ENCODE assay signal across 22 cellular contexts in genomic region chr6:21082091-21082490, GRCh38.
"Had no signal": no experiment of that assay in that cellular context is flagged by ENCODE, and none has a peak within 500 bp of the region (broad histone marks: within the 10 kb centered on the region; RNA-seq: fewer than 3 reads in every experiment).

No MANE protein-coding gene starts in this region.

- H3K27ac Mint-ChIP-seq: effector memory CD8-positive, alpha-beta T cell; natural killer cell; stimulated activated memory B cell treated with anti-CD40 and anti-IgM and Interleukin-4, amounts not matched to agents 10 μg/mL and 1 μg/mL and 100 μg/mL, for 72 hours; type B pancreatic cell had no signal

- DNase-seq: dermis blood vessel endothelial cell; effector memory CD8-positive, alpha-beta T cell; foreskin keratinocyte; heart left ventricle; kidney; left lung; mesenchymal stem cell; midbrain; natural killer cell; occipital lobe; pancreas; stimulated activated CD4-positive, alpha-beta T cell treated with anti-CD3 and anti-CD28 coated beads, Interleukin-4, amount 100 ng/mL, for 4 hours; stimulated activated naive CD8-positive, alpha-beta T cell treated with anti-CD3 and anti-CD28 coated beads, Interleukin-15, Interleukin-2, amounts not matched to agents 100 U/mL and 50 U/mL, for 24 hours; substantia nigra; testis; tibial artery had no signal

- H3K36me3 ChIP-seq: gastroesophageal sphincter, heart left ventricle, left lung, pancreas, tibial artery had no signal

- H3K27me3 Mint-ChIP-seq: effector memory CD8-positive, alpha-beta T cell; stimulated activated memory B cell treated with anti-CD40 and anti-IgM and Interleukin-4, amounts not matched to agents 10 μg/mL and 1 μg/mL and 100 μg/mL, for 72 hours; type B pancreatic cell had no signal

- H3K27me3 ChIP-seq: foreskin keratinocyte, gastroesophageal sphincter, heart left ventricle, hepatocyte, left lung, pancreas, testis, tibial artery had no signal

- H3K4me3 Mint-ChIP-seq: effector memory CD8-positive, alpha-beta T cell; natural killer cell; stimulated activated memory B cell treated with anti-CD40 and anti-IgM and Interleukin-4, amounts not matched to agents 10 μg/mL and 1 μg/mL and 100 μg/mL, for 72 hours; type B pancreatic cell had no signal

- H3K9me3 Mint-ChIP-seq: effector memory CD8-positive, alpha-beta T cell; natural killer cell had no signal

- H3K9me3 ChIP-seq: gastroesophageal sphincter, pancreas, testis, tibial artery had no signal

- ATAC-seq: effector memory CD8-positive, alpha-beta T cell; foreskin keratinocyte; gastroesophageal sphincter; heart left ventricle; left lung; natural killer cell; sciatic nerve; stimulated activated memory B cell treated with anti-CD40 and anti-IgM and Interleukin-4, amounts not matched to agents 10 μg/mL and 1 μg/mL and 100 μg/mL, for 72 hours; stimulated activated naive CD8-positive, alpha-beta T cell treated with anti-CD3 and anti-CD28 coated beads, Interleukin-15, Interleukin-2, amounts not matched to agents 100 U/mL and 50 U/mL, for 24 hours had no signal

- H3K4me1 ChIP-seq: foreskin keratinocyte, gastroesophageal sphincter, left lung, testis had no signal

- H3K4me3 ChIP-seq: coronary artery, gastroesophageal sphincter, heart left ventricle, hepatocyte, left lung, pancreas, testis, tibial artery had no signal

- H3K4me1 Mint-ChIP-seq: stimulated activated memory B cell treated with anti-CD40 and anti-IgM and Interleukin-4, amounts not matched to agents 10 μg/mL and 1 μg/mL and 100 μg/mL, for 72 hours had no signal

- H3K27ac ChIP-seq: coronary artery, foreskin keratinocyte, gastroesophageal sphincter, heart left ventricle, hepatocyte, left lung, pancreas, testis, tibial artery had no signal
